In the genomic region with DNA sequence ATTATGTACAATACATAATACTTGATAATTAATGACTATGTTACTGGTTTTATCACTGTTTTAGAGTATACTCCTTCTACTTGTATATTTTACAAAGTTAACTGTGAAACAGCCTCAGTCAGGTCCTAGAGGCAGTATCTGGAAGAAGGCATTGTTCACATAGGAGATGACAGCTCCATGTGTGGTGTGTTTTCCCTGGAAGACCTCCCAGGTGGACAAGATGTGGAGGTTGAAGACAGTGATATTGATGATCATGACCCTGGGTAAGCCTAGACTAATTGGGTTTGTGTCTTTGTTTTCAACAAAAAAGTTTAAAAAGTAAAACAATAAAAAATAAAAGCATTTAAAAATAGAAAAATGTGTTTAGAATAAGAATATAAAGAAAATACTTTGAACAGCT, we compare ENCODE assay signal across 28 cellular contexts.
"Had no signal": no experiment of that assay in that cellular context is flagged by ENCODE, and none has a peak within 500 bp of the region (broad histone marks: within the 10 kb centered on the region; RNA-seq: fewer than 3 reads in every experiment).

No MANE protein-coding gene starts in this region.

- ATAC-seq: stimulated activated effector memory CD8-positive, alpha-beta T cell treated with anti-CD3 and anti-CD28 coated beads, Interleukin-12 subunit alpha, Interleukin-12 subunit beta, amount 100 ng/mL, for 72 hours; stimulated activated memory B cell treated with anti-CD40 and anti-IgM and Interleukin-4, amounts not matched to agents 10 μg/mL and 1 μg/mL and 100 μg/mL, for 72 hours; stimulated activated naive B cell treated with anti-CD40 and anti-IgM and Interleukin-4, amounts not matched to agents 10 μg/mL and 1 μg/mL and 100 μg/mL, for 72 hours; stimulated activated naive CD8-positive, alpha-beta T cell treated with anti-CD3 and anti-CD28 coated beads, Interleukin-15, amount 100 ng/mL, for 72 hours; stimulated activated naive CD8-positive, alpha-beta T cell treated with anti-CD3 and anti-CD28 coated beads, Interleukin-15, Interleukin-2, amounts not matched to agents 100 U/mL and 50 U/mL, for 24 hours; upper lobe of right lung had no signal

- H3K9me3 ChIP-seq: stomach, suprapubic skin, testis, thoracic aorta, thyroid gland, tibial artery, tibial nerve, transverse colon, upper lobe of left lung, upper lobe of right lung, uterus, vagina had no signal

- H3K4me3 ChIP-seq: stomach, suprapubic skin, testis, thoracic aorta, thyroid gland, tibial artery, tibial nerve, transverse colon, upper lobe of left lung, upper lobe of right lung, uterus, vagina had no signal

- H3K36me3 ChIP-seq: stomach, suprapubic skin, thoracic aorta, thyroid gland, tibial artery, tibial nerve, transverse colon, upper lobe of left lung, upper lobe of right lung, uterus, vagina had no signal

- H3K27me3 ChIP-seq: stomach, suprapubic skin, testis, thyroid gland, tibial artery, tibial nerve, transverse colon, upper lobe of left lung, upper lobe of right lung, uterus, vagina had no signal

- FAIRE-seq: urothelium cell line had no signal

- H3K4me1 ChIP-seq: thyroid gland, transverse colon, uterus, vagina had no signal

- H3K36me3 Mint-ChIP-seq: stimulated activated effector memory CD8-positive, alpha-beta T cell treated with anti-CD3 and anti-CD28 coated beads, Interleukin-12 subunit alpha, Interleukin-12 subunit beta, amount 100 ng/mL, for 72 hours; stimulated activated memory B cell treated with anti-CD40 and anti-IgM and Interleukin-4, amounts not matched to agents 10 μg/mL and 1 μg/mL and 100 μg/mL, for 72 hours; stimulated activated naive B cell treated with anti-CD40 and anti-IgM and Interleukin-4, amounts not matched to agents 10 μg/mL and 1 μg/mL and 100 μg/mL, for 72 hours; type B pancreatic cell had no signal

- H3K27me3 Mint-ChIP-seq: type B pancreatic cell had no signal

- DNase-seq: stimulated activated CD4-positive, alpha-beta T cell treated with anti-CD3 and anti-CD28 coated beads, Interleukin-2, amount 100 ng/mL, for 48 hours; stimulated activated CD4-positive, alpha-beta T cell treated with anti-CD3 and anti-CD28 coated beads, Interleukin-4, amount 100 ng/mL, for 1 hour; stimulated activated CD4-positive, alpha-beta T cell treated with anti-CD3 and anti-CD28 coated beads, Interleukin-4, amount 100 ng/mL, for 24 hours; stimulated activated CD4-positive, alpha-beta T cell treated with anti-CD3 and anti-CD28 coated beads, Interleukin-4, amount 100 ng/mL, for 4 hours; stimulated activated CD8-positive, alpha-beta memory T cell treated with anti-CD3 and anti-CD28 coated beads, Interleukin-4, amount 100 ng/mL, for 48 hours; stimulated activated naive B cell treated with anti-CD40 and anti-IgM and Interleukin-4, amounts not matched to agents 10 μg/mL and 1 μg/mL and 100 μg/mL, for 72 hours; stimulated activated naive CD4-positive, alpha-beta T cell; stimulated activated naive CD4-positive, alpha-beta T cell treated with Interleukin-2 at 50 U/mL for 16 hours; stimulated activated naive CD8-positive, alpha-beta T cell treated with anti-CD3 and anti-CD28 coated beads, Interleukin-15, amount 100 ng/mL, for 72 hours; stimulated activated naive CD8-positive, alpha-beta T cell treated with anti-CD3 and anti-CD28 coated beads, Interleukin-15, Interleukin-2, amounts not matched to agents 100 U/mL and 50 U/mL, for 24 hours; stomach; substantia nigra; testis; thyroid gland; tibial artery; transverse colon; upper lobe of left lung; upper lobe of right lung; uterus had no signal

- H3K9me3 Mint-ChIP-seq: stimulated activated effector memory CD8-positive, alpha-beta T cell treated with anti-CD3 and anti-CD28 coated beads, Interleukin-12 subunit alpha, Interleukin-12 subunit beta, amount 100 ng/mL, for 72 hours; stimulated activated memory B cell treated with anti-CD40 and anti-IgM and Interleukin-4, amounts not matched to agents 10 μg/mL and 1 μg/mL and 100 μg/mL, for 72 hours; stimulated activated naive B cell treated with anti-CD40 and anti-IgM and Interleukin-4, amounts not matched to agents 10 μg/mL and 1 μg/mL and 100 μg/mL, for 72 hours; stimulated activated naive CD8-positive, alpha-beta T cell treated with anti-CD3 and anti-CD28 coated beads, Interleukin-15, amount 100 ng/mL, for 72 hours; stimulated activated naive CD8-positive, alpha-beta T cell treated with anti-CD3 and anti-CD28 coated beads, Interleukin-15, Interleukin-2, amounts not matched to agents 100 ng/mL and 50 ng/mL, for 24 hours; type B pancreatic cell had no signal

- H3K4me1 Mint-ChIP-seq: stimulated activated memory B cell treated with anti-CD40 and anti-IgM and Interleukin-4, amounts not matched to agents 10 μg/mL and 1 μg/mL and 100 μg/mL, for 72 hours had no signal

- H3K27ac Mint-ChIP-seq: stimulated activated effector memory CD8-positive, alpha-beta T cell treated with anti-CD3 and anti-CD28 coated beads, Interleukin-12 subunit alpha, Interleukin-12 subunit beta, amount 100 ng/mL, for 72 hours; stimulated activated memory B cell treated with anti-CD40 and anti-IgM and Interleukin-4, amounts not matched to agents 10 μg/mL and 1 μg/mL and 100 μg/mL, for 72 hours; stimulated activated naive B cell treated with anti-CD40 and anti-IgM and Interleukin-4, amounts not matched to agents 10 μg/mL and 1 μg/mL and 100 μg/mL, for 72 hours; stimulated activated naive CD8-positive, alpha-beta T cell treated with anti-CD3 and anti-CD28 coated beads, Interleukin-15, amount 100 ng/mL, for 72 hours; stimulated activated naive CD8-positive, alpha-beta T cell treated with anti-CD3 and anti-CD28 coated beads, Interleukin-15, Interleukin-2, amounts not matched to agents 100 ng/mL and 50 ng/mL, for 24 hours; type B pancreatic cell had no signal

- H3K4me3 Mint-ChIP-seq: stimulated activated effector memory CD8-positive, alpha-beta T cell treated with anti-CD3 and anti-CD28 coated beads, Interleukin-12 subunit alpha, Interleukin-12 subunit beta, amount 100 ng/mL, for 72 hours; stimulated activated memory B cell treated with anti-CD40 and anti-IgM and Interleukin-4, amounts not matched to agents 10 μg/mL and 1 μg/mL and 100 μg/mL, for 72 hours; stimulated activated naive B cell treated with anti-CD40 and anti-IgM and Interleukin-4, amounts not matched to agents 10 μg/mL and 1 μg/mL and 100 μg/mL, for 72 hours; stimulated activated naive CD8-positive, alpha-beta T cell treated with anti-CD3 and anti-CD28 coated beads, Interleukin-15, amount 100 ng/mL, for 72 hours; stimulated activated naive CD8-positive, alpha-beta T cell treated with anti-CD3 and anti-CD28 coated beads, Interleukin-15, Interleukin-2, amounts not matched to agents 100 ng/mL and 50 ng/mL, for 24 hours; type B pancreatic cell had no signal

- H3K27ac ChIP-seq: stomach, suprapubic skin, testis, thoracic aorta, thyroid gland, tibial artery, tibial nerve, transverse colon, upper lobe of left lung, upper lobe of right lung, uterus, vagina had no signal
